ENCODE assay signal across 20 cellular contexts in the genomic region with DNA sequence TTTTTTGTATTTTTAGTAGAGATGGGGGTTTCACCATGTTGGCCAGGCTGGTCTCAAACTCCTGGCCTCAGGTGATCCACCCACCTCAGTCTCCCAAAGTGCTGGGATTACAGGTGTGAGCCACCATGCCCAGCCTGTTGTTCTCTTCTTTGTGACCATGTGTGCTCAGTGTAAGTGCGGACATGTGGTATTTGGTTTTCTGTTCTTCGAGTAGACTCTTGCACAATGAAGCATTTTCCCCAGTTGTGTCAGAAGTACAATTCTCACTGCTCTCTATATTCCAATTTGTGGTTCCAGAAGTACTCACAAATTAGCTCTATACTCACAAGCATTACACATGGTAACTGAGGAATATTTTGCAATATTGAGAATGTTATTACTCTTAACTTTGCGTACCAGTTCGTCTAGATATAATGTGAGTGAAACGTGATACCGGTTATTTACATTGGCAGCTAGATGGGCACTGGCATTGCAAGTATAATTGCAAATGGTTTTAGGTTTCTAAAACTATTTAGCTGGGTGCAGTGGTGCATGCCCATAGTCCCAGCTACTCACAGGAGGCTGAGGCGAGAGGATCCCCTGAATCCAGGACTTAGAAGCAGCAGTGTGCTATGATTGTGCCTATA. TPM values are rescaled to one million over a fixed set of nuclear protein-coding genes. Genes with fewer than 3 reads are reported as not detected.
DNase-seq lines count a peak whose midpoint lies in the region; ATAC-seq and TF ChIP-seq lines count a peak whose summit lies in the region.
"Had no signal": no experiment of that assay in that cellular context is flagged by ENCODE, and none has a peak within 500 bp of the region (broad histone marks: within the 10 kb centered on the region; RNA-seq: fewer than 3 reads in every experiment).

No MANE protein-coding gene starts in this region.

- H3K4me1 ChIP-seq in HEK293 (ENCODE audit: control insufficient read depth, insufficient read depth, low read length) (peaks cover 4% of the 10 kb centered on the region; the same call in 1 of the 2 replicates), body of pancreas (no peaks in the 10 kb centered on the region)
- H3K4me1 ChIP-seq: HAP-1, Peyer's patch, SJCRH30 had no signal

- CTCF ChIA-PET in HEK293 (lab: Yijun Ruan, JAX) = no interaction called here

- no peak for TF ChIP-seq POLR2A in body of pancreas (IDR thresholded peaks at IDR 0.05)

- H3K4me1 Mint-ChIP-seq in stimulated activated naive CD8-positive, alpha-beta T cell treated with anti-CD3 and anti-CD28 coated beads, Interleukin-15, amount 100 ng/mL, for 72 hours = no peaks in the 10 kb centered on the region
- H3K4me1 Mint-ChIP-seq: activated CD4-positive, alpha-beta memory T cell treated with anti-CD3 and anti-CD28 coated beads, Interleukin-2, amount 10 ng/mL, durations not matched to agents 7 days and 5 days; activated naive CD8-positive, alpha-beta T cell treated with anti-CD3 and anti-CD28 coated beads, Interleukin-2, amount 50 U/mL, for 24 hours; CD4-positive, alpha-beta memory T cell; memory B cell had no signal

- H3K27ac ChIP-seq in HEK293 (ENCODE audit: extremely low read depth, low read depth, low read length) (no peak overlapping the region), body of pancreas (no peak overlapping the region)
- H3K27ac ChIP-seq: Peyer's patch, SJCRH30 had no signal

- H3K27me3 ChIP-seq in body of pancreas = peaks cover 0 to 5% of the 10 kb centered on the region in 2 donors
- H3K27me3 ChIP-seq: Peyer's patch, SJCRH30 had no signal

- POLR2A ChIA-PET in HEK293 (lab: Yijun Ruan, JAX) = no interaction called here

- no peaks in the 10 kb centered on the region for H3K9me3 ChIP-seq in HEK293 (ENCODE audit: control insufficient read depth, insufficient read depth, low read depth, low read length)
- peaks cover 0 to 8% (median 0%) of the 10 kb centered on the region in 3 donors for H3K9me3 ChIP-seq in body of pancreas
- H3K9me3 ChIP-seq: HAP-1, SJCRH30 had no signal

- intact Hi-C loops in body of pancreas (cut with DNase I) = no loop called here

- H3K27ac Mint-ChIP-seq in stimulated activated naive CD8-positive, alpha-beta T cell treated with anti-CD3 and anti-CD28 coated beads, Interleukin-15, amount 100 ng/mL, for 72 hours = no peak overlapping the region
- H3K27ac Mint-ChIP-seq: activated CD4-positive, alpha-beta memory T cell treated with anti-CD3 and anti-CD28 coated beads, Interleukin-2, amount 10 ng/mL, durations not matched to agents 7 days and 5 days; activated naive CD8-positive, alpha-beta T cell treated with anti-CD3 and anti-CD28 coated beads, Interleukin-2, amount 50 U/mL, for 24 hours; CD4-positive, alpha-beta memory T cell; memory B cell had no signal

- H3K4me3 ChIP-seq in HEK293 (ENCODE audit: low read depth, low read length) (no peak overlapping the region), body of pancreas (no peak overlapping the region)
- H3K4me3 ChIP-seq: HAP-1, Peyer's patch, SJCRH30 had no signal

- peak; percentile 2 for DNase-seq in DMS79 (lab: John Stamatoyannopoulos, UW)
- DNase-seq in NCI-H510A (lab: John Stamatoyannopoulos, UW) = peak; percentile 16
- DNase-seq in fibroblast of gingiva (ENCODE audit: low read depth) = peak; percentile 70
- DNase-seq in body of pancreas = no peak
- DNase-seq in stimulated activated naive CD8-positive, alpha-beta T cell treated with anti-CD3 and anti-CD28 coated beads, Interleukin-15, amount 100 ng/mL, for 72 hours = no peak
- DNase-seq: activated CD4-positive, alpha-beta memory T cell treated with anti-CD3 and anti-CD28 coated beads, Interleukin-2, amount 10 ng/mL, durations not matched to agents 7 days and 5 days; activated gamma-delta T cell; activated naive CD8-positive, alpha-beta T cell treated with anti-CD3 and anti-CD28 coated beads, Interleukin-2, amount 50 U/mL, for 24 hours; CD4-positive, alpha-beta memory T cell; DND-41; head of caudate nucleus; kidney glomerular epithelial cell; Peyer's patch; SJCRH30; trophoblast cell had no signal

- ATAC-seq in body of pancreas (no peak), HG02678 (IDR thresholded peaks at IDR 0.05; ENCODE audit: unreplicated experiment) (no peak)
- no peak for ATAC-seq in stimulated activated naive CD8-positive, alpha-beta T cell treated with anti-CD3 and anti-CD28 coated beads, Interleukin-15, amount 100 ng/mL, for 72 hours
- ATAC-seq: activated CD4-positive, CD25-positive, alpha-beta regulatory T cell treated with anti-CD3 and anti-CD28 coated beads, Interleukin-2, amount 50 U/mL, for 24 hours; activated naive CD8-positive, alpha-beta T cell treated with anti-CD3 and anti-CD28 coated beads, Interleukin-2, amount 50 U/mL, for 24 hours had no signal

- TF ChIP-seq CTCF in HEK293 (tag by site-specific recombination; IDR thresholded peaks at IDR 0.05) = no peak
- no peak for TF ChIP-seq CTCF in body of pancreas (IDR thresholded peaks at IDR 0.05)

- no peak overlapping the region for H3K4me3 Mint-ChIP-seq in stimulated activated naive CD8-positive, alpha-beta T cell treated with anti-CD3 and anti-CD28 coated beads, Interleukin-15, amount 100 ng/mL, for 72 hours
- H3K4me3 Mint-ChIP-seq: activated CD4-positive, alpha-beta memory T cell treated with anti-CD3 and anti-CD28 coated beads, Interleukin-2, amount 10 ng/mL, durations not matched to agents 7 days and 5 days; activated naive CD8-positive, alpha-beta T cell treated with anti-CD3 and anti-CD28 coated beads, Interleukin-2, amount 50 U/mL, for 24 hours; CD4-positive, alpha-beta memory T cell; memory B cell had no signal

- H3K36me3 ChIP-seq in HEK293 (ENCODE audit: control insufficient read depth in 2 of 2, insufficient read depth in 1 of 2, low read length in 2 of 2) (no peaks in the 10 kb centered on the region), body of pancreas (replicated peaks in 1 of 2; ENCODE audit: insufficient read depth in 1 of 2, low read depth in 2 of 2) (no peaks in the 10 kb centered on the region)
- H3K36me3 ChIP-seq: HAP-1, Peyer's patch, SJCRH30 had no signal

- H3K27me3 Mint-ChIP-seq in stimulated activated naive CD8-positive, alpha-beta T cell treated with anti-CD3 and anti-CD28 coated beads, Interleukin-15, amount 100 ng/mL, for 72 hours = peaks cover 7% of the 10 kb centered on the region

- 48% methylated on average over 6 to 7 of the region's 7 CpGs for WGBS in body of pancreas, 2 donors

- H3K9me3 Mint-ChIP-seq in stimulated activated naive CD8-positive, alpha-beta T cell treated with anti-CD3 and anti-CD28 coated beads, Interleukin-15, amount 100 ng/mL, for 72 hours = peaks cover 0 to 16% of the 10 kb centered on the region in 2 donors

TF ChIP-seq in HEK293, 187 proteins besides CTCF, POLR2A, EP300 and RAD21:
- TF ChIP-seq, protein P1, sequence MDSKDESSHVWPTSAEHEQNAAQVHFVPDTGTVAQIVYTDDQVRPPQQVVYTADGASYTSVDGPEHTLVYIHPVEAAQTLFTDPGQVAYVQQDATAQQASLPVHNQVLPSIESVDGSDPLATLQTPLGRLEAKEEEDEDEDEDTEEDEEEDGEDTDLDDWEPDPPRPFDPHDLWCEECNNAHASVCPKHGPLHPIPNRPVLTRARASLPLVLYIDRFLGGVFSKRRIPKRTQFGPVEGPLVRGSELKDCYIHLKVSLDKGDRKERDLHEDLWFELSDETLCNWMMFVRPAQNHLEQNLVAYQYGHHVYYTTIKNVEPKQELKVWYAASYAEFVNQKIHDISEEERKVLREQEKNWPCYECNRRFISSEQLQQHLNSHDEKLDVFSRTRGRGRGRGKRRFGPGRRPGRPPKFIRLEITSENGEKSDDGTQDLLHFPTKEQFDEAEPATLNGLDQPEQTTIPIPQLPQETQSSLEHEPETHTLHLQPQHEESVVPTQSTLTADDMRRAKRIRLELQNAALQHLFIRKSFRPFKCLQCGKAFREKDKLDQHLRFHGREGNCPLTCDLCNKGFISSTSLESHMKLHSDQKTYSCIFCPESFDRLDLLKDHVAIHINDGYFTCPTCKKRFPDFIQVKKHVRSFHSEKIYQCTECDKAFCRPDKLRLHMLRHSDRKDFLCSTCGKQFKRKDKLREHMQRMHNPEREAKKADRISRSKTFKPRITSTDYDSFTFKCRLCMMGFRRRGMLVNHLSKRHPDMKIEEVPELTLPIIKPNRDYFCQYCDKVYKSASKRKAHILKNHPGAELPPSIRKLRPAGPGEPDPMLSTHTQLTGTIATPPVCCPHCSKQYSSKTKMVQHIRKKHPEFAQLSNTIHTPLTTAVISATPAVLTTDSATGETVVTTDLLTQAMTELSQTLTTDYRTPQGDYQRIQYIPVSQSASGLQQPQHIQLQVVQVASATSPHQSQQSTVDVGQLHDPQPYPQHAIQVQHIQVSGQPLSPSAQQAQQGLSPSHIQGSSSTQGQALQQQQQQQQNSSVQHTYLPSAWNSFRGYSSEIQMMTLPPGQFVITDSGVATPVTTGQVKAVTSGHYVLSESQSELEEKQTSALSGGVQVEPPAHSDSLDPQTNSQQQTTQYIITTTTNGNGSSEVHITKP (tag by site-specific recombination; IDR thresholded peaks at IDR 0.05) = peak; percentile 52
- TF ChIP-seq ZNF19 (tag by site-specific recombination; IDR thresholded peaks at IDR 0.05; ENCODE audit: low read depth) (no peak), REPIN1 (tag by site-specific recombination; IDR thresholded peaks at IDR 0.05; ENCODE audit: low read depth) (no peak), ZNF2 (tag by site-specific recombination; IDR thresholded peaks at IDR 0.05) (0 out of 2 replicates have a peak, but pooled peaks have one; percentile 22)
- TF ChIP-seq, protein P2, sequence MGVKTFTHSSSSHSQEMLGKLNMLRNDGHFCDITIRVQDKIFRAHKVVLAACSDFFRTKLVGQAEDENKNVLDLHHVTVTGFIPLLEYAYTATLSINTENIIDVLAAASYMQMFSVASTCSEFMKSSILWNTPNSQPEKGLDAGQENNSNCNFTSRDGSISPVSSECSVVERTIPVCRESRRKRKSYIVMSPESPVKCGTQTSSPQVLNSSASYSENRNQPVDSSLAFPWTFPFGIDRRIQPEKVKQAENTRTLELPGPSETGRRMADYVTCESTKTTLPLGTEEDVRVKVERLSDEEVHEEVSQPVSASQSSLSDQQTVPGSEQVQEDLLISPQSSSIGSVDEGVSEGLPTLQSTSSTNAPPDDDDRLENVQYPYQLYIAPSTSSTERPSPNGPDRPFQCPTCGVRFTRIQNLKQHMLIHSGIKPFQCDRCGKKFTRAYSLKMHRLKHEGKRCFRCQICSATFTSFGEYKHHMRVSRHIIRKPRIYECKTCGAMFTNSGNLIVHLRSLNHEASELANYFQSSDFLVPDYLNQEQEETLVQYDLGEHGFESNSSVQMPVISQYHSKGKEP (tag by site-specific recombination; IDR thresholded peaks at IDR 0.05) = peak; percentile 85; the same call in 1 of the 2 replicates
TF ChIP-seq in HEK293: peak in this region for 3.

RNA-seq across cellular contexts. Expression of a gene that starts 34.2 kb away (rescaled TPM):
- 10 to 100 TPM; 15.2 to 16.3 TPM for total RNA-seq in body of pancreas

Comparison
In these comparisons a context has a peak if more than half of its experiments do, and no peak if none do; other contexts are left out.
1. DNase-seq: peak in DMS79 (single experiment), NCI-H510A (single experiment) and fibroblast of gingiva (single experiment); none in body of pancreas (0 of 4) and stimulated activated naive CD8-positive, alpha-beta T cell treated with anti-CD3 and anti-CD28 coated beads, Interleukin-15, amount 100 ng/mL, for 72 hours (0 of 2).